ENCODE assay signal across 27 cellular contexts in genomic region chr20:54874718-54875117, GRCh38.
"Had no signal": no experiment of that assay in that cellular context is flagged by ENCODE, and none has a peak within 500 bp of the region (broad histone marks: within the 10 kb centered on the region; RNA-seq: fewer than 3 reads in every experiment).

No MANE protein-coding gene starts in this region.

- H3K36me3 ChIP-seq: stomach, suprapubic skin, thoracic aorta, thyroid gland, tibial artery, tibial nerve, transverse colon, upper lobe of left lung, upper lobe of right lung, uterus, vagina had no signal

- FAIRE-seq: urothelium cell line had no signal

- H3K27me3 ChIP-seq: stomach, suprapubic skin, testis, thyroid gland, tibial artery, tibial nerve, transverse colon, upper lobe of left lung, upper lobe of right lung, uterus, vagina had no signal

- H3K4me1 ChIP-seq: stomach, suprapubic skin, testis, thyroid gland, tibial artery, tibial nerve, transverse colon, upper lobe of left lung, upper lobe of right lung, uterus, vagina had no signal

- H3K4me3 ChIP-seq: stomach, suprapubic skin, testis, thoracic aorta, thyroid gland, tibial artery, tibial nerve, transverse colon, upper lobe of left lung, upper lobe of right lung, uterus, vagina had no signal

- DNase-seq: stimulated activated CD4-positive, alpha-beta T cell treated with anti-CD3 and anti-CD28 coated beads, Interleukin-2, amount 100 ng/mL, for 48 hours; stimulated activated CD4-positive, alpha-beta T cell treated with anti-CD3 and anti-CD28 coated beads, Interleukin-4, amount 100 ng/mL, for 1 hour; stimulated activated CD4-positive, alpha-beta T cell treated with anti-CD3 and anti-CD28 coated beads, Interleukin-4, amount 100 ng/mL, for 24 hours; stimulated activated CD4-positive, alpha-beta T cell treated with anti-CD3 and anti-CD28 coated beads, Interleukin-4, amount 100 ng/mL, for 4 hours; stimulated activated CD8-positive, alpha-beta memory T cell treated with anti-CD3 and anti-CD28 coated beads, Interleukin-4, amount 100 ng/mL, for 48 hours; stimulated activated naive B cell treated with anti-CD40 and anti-IgM and Interleukin-4, amounts not matched to agents 10 μg/mL and 1 μg/mL and 100 μg/mL, for 72 hours; stimulated activated naive CD4-positive, alpha-beta T cell; stimulated activated naive CD4-positive, alpha-beta T cell treated with Interleukin-2 at 50 U/mL for 16 hours; stimulated activated naive CD8-positive, alpha-beta T cell treated with anti-CD3 and anti-CD28 coated beads, Interleukin-15, amount 100 ng/mL, for 72 hours; stimulated activated naive CD8-positive, alpha-beta T cell treated with anti-CD3 and anti-CD28 coated beads, Interleukin-15, Interleukin-2, amounts not matched to agents 100 U/mL and 50 U/mL, for 24 hours; stomach; substantia nigra; testis; thyroid gland; tibial artery; transverse colon; trophoblast cell; upper lobe of right lung; uterus had no signal

- H3K27ac ChIP-seq: stomach, suprapubic skin, testis, thoracic aorta, thyroid gland, tibial artery, tibial nerve, transverse colon, upper lobe of left lung, upper lobe of right lung, uterus, vagina had no signal

- ATAC-seq: stimulated activated effector memory CD8-positive, alpha-beta T cell treated with anti-CD3 and anti-CD28 coated beads, Interleukin-12 subunit alpha, Interleukin-12 subunit beta, amount 100 ng/mL, for 72 hours; stimulated activated memory B cell treated with anti-CD40 and anti-IgM and Interleukin-4, amounts not matched to agents 10 μg/mL and 1 μg/mL and 100 μg/mL, for 72 hours; stimulated activated naive B cell treated with anti-CD40 and anti-IgM and Interleukin-4, amounts not matched to agents 10 μg/mL and 1 μg/mL and 100 μg/mL, for 72 hours; stimulated activated naive CD8-positive, alpha-beta T cell treated with anti-CD3 and anti-CD28 coated beads, Interleukin-15, amount 100 ng/mL, for 72 hours; stimulated activated naive CD8-positive, alpha-beta T cell treated with anti-CD3 and anti-CD28 coated beads, Interleukin-15, Interleukin-2, amounts not matched to agents 100 U/mL and 50 U/mL, for 24 hours; upper lobe of right lung had no signal

- H3K9me3 ChIP-seq: stomach, suprapubic skin, testis, thoracic aorta, thyroid gland, tibial artery, transverse colon, upper lobe of left lung, upper lobe of right lung, uterus, vagina had no signal
